ENCODE assay signal across 8 cellular contexts in the genomic region with DNA sequence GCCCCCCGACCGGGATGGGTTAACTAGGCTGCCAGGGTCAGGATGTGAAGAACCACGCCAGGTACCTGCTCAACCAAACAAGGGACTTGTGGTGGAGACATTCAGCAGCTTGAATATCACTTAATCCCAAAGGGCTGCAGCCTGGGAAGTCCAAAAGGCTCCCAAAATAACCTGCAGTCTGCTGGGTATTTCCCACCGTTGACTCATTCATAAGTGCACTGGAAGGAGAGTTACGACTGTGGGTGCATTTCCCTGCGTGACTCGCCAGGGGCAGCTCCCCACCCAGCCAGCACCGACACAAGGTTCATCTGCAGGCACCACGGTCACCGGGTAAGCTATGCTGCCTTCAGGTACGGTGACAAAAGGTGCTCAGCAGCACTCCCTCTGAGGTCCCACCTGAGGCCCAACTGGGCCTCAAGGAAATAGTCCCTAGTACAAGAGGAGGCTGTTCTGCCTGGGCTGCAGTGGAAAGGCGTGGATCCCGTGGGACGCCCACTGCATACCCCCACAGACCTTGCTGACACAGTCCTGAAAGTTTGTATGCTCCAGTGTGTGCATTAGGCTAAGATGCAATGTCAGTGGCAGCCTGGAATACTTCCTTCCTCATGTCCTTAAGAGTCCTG.
A peak's percentile ranks its signal among the peaks of the same experiment; 100 is the strongest.
DNase-seq lines count a peak whose midpoint lies in the region; ATAC-seq and TF ChIP-seq lines count a peak whose summit lies in the region.

No MANE protein-coding gene starts in this region.

- DNase-seq in natural killer cell treated with Interleukin-12 subunit alpha and Interleukin-12 subunit beta and Interleukin-15 and Interleukin-18, amount 100 ng/mL, for 72 hours (ENCODE audit: low spot score), result no peak
- DNase-seq in natural killer cell (no peak), pons (ENCODE audit: low spot score) (no peak), substantia nigra (lab: John Stamatoyannopoulos, UW) (no peak)
- DNase-seq in activated naive CD8-positive, alpha-beta T cell treated with anti-CD3 and anti-CD28 coated beads for 36 hours, result peak; percentile 55
- DNase-seq in stimulated activated naive B cell treated with anti-CD40 and anti-IgM and Interleukin-4, amounts not matched to agents 10 μg/mL and 1 μg/mL and 100 μg/mL, for 72 hours, result peak; percentile 74

- H3K4me1 Mint-ChIP-seq in natural killer cell treated with Interleukin-12 subunit alpha and Interleukin-12 subunit beta and Interleukin-15 and Interleukin-18, amount 100 ng/mL, for 72 hours (ENCODE audit: low read depth in 2 of 2), result peaks cover 0 to 17% of the 10 kb centered on the region in 2 donors
- H3K4me1 Mint-ChIP-seq in natural killer cell, result no peaks in the 10 kb centered on the region
- H3K4me1 Mint-ChIP-seq in activated naive CD8-positive, alpha-beta T cell treated with anti-CD3 and anti-CD28 coated beads for 36 hours, result peaks cover 19% of the 10 kb centered on the region
- peaks cover 17 to 28% of the 10 kb centered on the region in 2 donors for H3K4me1 Mint-ChIP-seq in stimulated activated naive B cell treated with anti-CD40 and anti-IgM and Interleukin-4, amounts not matched to agents 10 μg/mL and 1 μg/mL and 100 μg/mL, for 72 hours

- H3K9me3 Mint-ChIP-seq in natural killer cell treated with Interleukin-12 subunit alpha and Interleukin-12 subunit beta and Interleukin-15 and Interleukin-18, amount 100 ng/mL, for 72 hours, result no peaks in the 10 kb centered on the region
- H3K9me3 Mint-ChIP-seq in natural killer cell, result no peaks in the 10 kb centered on the region
- no peaks in the 10 kb centered on the region for H3K9me3 Mint-ChIP-seq in activated naive CD8-positive, alpha-beta T cell treated with anti-CD3 and anti-CD28 coated beads for 36 hours
- H3K9me3 Mint-ChIP-seq in stimulated activated naive B cell treated with anti-CD40 and anti-IgM and Interleukin-4, amounts not matched to agents 10 μg/mL and 1 μg/mL and 100 μg/mL, for 72 hours, result no peaks in the 10 kb centered on the region

- no peaks in the 10 kb centered on the region for H3K27me3 Mint-ChIP-seq in natural killer cell treated with Interleukin-12 subunit alpha and Interleukin-12 subunit beta and Interleukin-15 and Interleukin-18, amount 100 ng/mL, for 72 hours
- H3K27me3 Mint-ChIP-seq in natural killer cell (ENCODE audit: low read depth in 2 of 2), result no peaks in the 10 kb centered on the region
- no peaks in the 10 kb centered on the region for H3K27me3 Mint-ChIP-seq in activated naive CD8-positive, alpha-beta T cell treated with anti-CD3 and anti-CD28 coated beads for 36 hours
- no peaks in the 10 kb centered on the region for H3K27me3 Mint-ChIP-seq in stimulated activated naive B cell treated with anti-CD40 and anti-IgM and Interleukin-4, amounts not matched to agents 10 μg/mL and 1 μg/mL and 100 μg/mL, for 72 hours

- no peaks in the 10 kb centered on the region for H3K36me3 Mint-ChIP-seq in natural killer cell treated with Interleukin-12 subunit alpha and Interleukin-12 subunit beta and Interleukin-15 and Interleukin-18, amount 100 ng/mL, for 72 hours
- H3K36me3 Mint-ChIP-seq in natural killer cell, result peaks cover 6% of the 10 kb centered on the region
- H3K36me3 Mint-ChIP-seq in activated naive CD8-positive, alpha-beta T cell treated with anti-CD3 and anti-CD28 coated beads for 36 hours, result peaks cover 4% of the 10 kb centered on the region
- peaks cover 22 to 40% of the 10 kb centered on the region in 2 donors for H3K36me3 Mint-ChIP-seq in stimulated activated naive B cell treated with anti-CD40 and anti-IgM and Interleukin-4, amounts not matched to agents 10 μg/mL and 1 μg/mL and 100 μg/mL, for 72 hours

- ATAC-seq in natural killer cell treated with Interleukin-12 subunit alpha and Interleukin-12 subunit beta and Interleukin-15 and Interleukin-18, amount 100 ng/mL, for 72 hours, result peak; percentile 39 to 59
- ATAC-seq in natural killer cell (no peak), HG03139 (IDR thresholded peaks at IDR 0.05; ENCODE audit: unreplicated experiment) (peak; percentile 42), GM19452 (IDR thresholded peaks at IDR 0.05; ENCODE audit: unreplicated experiment) (no peak)
- peak; percentile 88 to 89 for ATAC-seq in stimulated activated naive B cell treated with anti-CD40 and anti-IgM and Interleukin-4, amounts not matched to agents 10 μg/mL and 1 μg/mL and 100 μg/mL, for 72 hours (replicated peaks)

- peak overlapping the region in 1 of 2 donors; percentile 83 for H3K27ac Mint-ChIP-seq in natural killer cell treated with Interleukin-12 subunit alpha and Interleukin-12 subunit beta and Interleukin-15 and Interleukin-18, amount 100 ng/mL, for 72 hours
- peak overlapping the region in 1 of 2 donors; percentile 42 for H3K27ac Mint-ChIP-seq in natural killer cell
- peak overlapping the region; percentile 84 for H3K27ac Mint-ChIP-seq in activated naive CD8-positive, alpha-beta T cell treated with anti-CD3 and anti-CD28 coated beads for 36 hours
- peak overlapping the region; percentile 94 for H3K27ac Mint-ChIP-seq in stimulated activated naive B cell treated with anti-CD40 and anti-IgM and Interleukin-4, amounts not matched to agents 10 μg/mL and 1 μg/mL and 100 μg/mL, for 72 hours

- no peak for TF ChIP-seq CTCF in natural killer cell (IDR thresholded peaks at IDR 0.05)

- no peak overlapping the region for H3K4me3 Mint-ChIP-seq in natural killer cell treated with Interleukin-12 subunit alpha and Interleukin-12 subunit beta and Interleukin-15 and Interleukin-18, amount 100 ng/mL, for 72 hours
- H3K4me3 Mint-ChIP-seq in natural killer cell, result no peak overlapping the region
- H3K4me3 Mint-ChIP-seq in activated naive CD8-positive, alpha-beta T cell treated with anti-CD3 and anti-CD28 coated beads for 36 hours, result no peak overlapping the region
- peak overlapping the region; percentile 69 to 79 for H3K4me3 Mint-ChIP-seq in stimulated activated naive B cell treated with anti-CD40 and anti-IgM and Interleukin-4, amounts not matched to agents 10 μg/mL and 1 μg/mL and 100 μg/mL, for 72 hours

- intact Hi-C loops in natural killer cell (cut with micrococcal nuclease), result no loop called here

- no peak overlapping the region for H3K27ac ChIP-seq in substantia nigra (ENCODE audit: low read depth, low read length, poor library complexity, severe bottlenecking)

Comparison
In these comparisons a context has a peak if more than half of its experiments do, and no peak if none do; other contexts are left out.
1. ATAC-seq: peak in natural killer cell treated with Interleukin-12 subunit alpha and Interleukin-12 subunit beta and Interleukin-15 and Interleukin-18, amount 100 ng/mL, for 72 hours (2 of 2), HG03139 (single experiment) and stimulated activated naive B cell treated with anti-CD40 and anti-IgM and Interleukin-4, amounts not matched to agents 10 μg/mL and 1 μg/mL and 100 μg/mL, for 72 hours (2 of 2); none in natural killer cell (0 of 3) and GM19452 (single experiment).
2. DNase-seq: peak in activated naive CD8-positive, alpha-beta T cell treated with anti-CD3 and anti-CD28 coated beads for 36 hours (single experiment) and stimulated activated naive B cell treated with anti-CD40 and anti-IgM and Interleukin-4, amounts not matched to agents 10 μg/mL and 1 μg/mL and 100 μg/mL, for 72 hours (single experiment); none in natural killer cell treated with Interleukin-12 subunit alpha and Interleukin-12 subunit beta and Interleukin-15 and Interleukin-18, amount 100 ng/mL, for 72 hours (single experiment), natural killer cell (single experiment), pons (single experiment) and substantia nigra (0 of 49).
3. H3K4me3 Mint-ChIP-seq: peak in stimulated activated naive B cell treated with anti-CD40 and anti-IgM and Interleukin-4, amounts not matched to agents 10 μg/mL and 1 μg/mL and 100 μg/mL, for 72 hours (2 of 2); none in natural killer cell treated with Interleukin-12 subunit alpha and Interleukin-12 subunit beta and Interleukin-15 and Interleukin-18, amount 100 ng/mL, for 72 hours (single experiment), natural killer cell (single experiment) and activated naive CD8-positive, alpha-beta T cell treated with anti-CD3 and anti-CD28 coated beads for 36 hours (single experiment).